In genomic region chr11:63944987-63945386, GRCh38 we compare ENCODE assay signal across 11 cellular contexts. TPM values are rescaled to one million over a fixed set of nuclear protein-coding genes. Genes with fewer than 3 reads are reported as not detected.
A peak's percentile ranks its signal among the peaks of the same experiment; 100 is the strongest.
DNase-seq lines count a peak whose midpoint lies in the region; ATAC-seq and TF ChIP-seq lines count a peak whose summit lies in the region.
"Had no signal": no experiment of that assay in that cellular context is flagged by ENCODE, and none has a peak within 500 bp of the region (broad histone marks: within the 10 kb centered on the region; RNA-seq: fewer than 3 reads in every experiment).

No MANE protein-coding gene starts in this region.

- TF ChIP-seq POLR2A in erythroblast (IDR thresholded peaks at IDR 0.05; ENCODE audit: low read length) = no peak

- no peak overlapping the region for H3K4me3 ChIP-seq in LNCaP clone FGC (ENCODE audit: low read depth, low read length)
- H3K4me3 ChIP-seq in mucosa of descending colon = no peak overlapping the region
- no peak overlapping the region for H3K4me3 ChIP-seq in thoracic aorta

- peak; percentile 75 for ATAC-seq in mucosa of descending colon
- ATAC-seq in thoracic aorta (ENCODE audit: insufficient number of reproducible peaks, low FRiP score, low read depth) = no peak
- ATAC-seq in GM18868 (IDR thresholded peaks at IDR 0.05; ENCODE audit: unreplicated experiment) = no peak
- no peak for ATAC-seq in HG03442 (IDR thresholded peaks at IDR 0.05; ENCODE audit: unreplicated experiment)

- no peaks in the 10 kb centered on the region for H3K9me3 ChIP-seq in mucosa of descending colon
- H3K9me3 ChIP-seq in thoracic aorta = no peaks in the 10 kb centered on the region

- H3K27ac ChIP-seq in thoracic aorta = peak overlapping the region; percentile 63 to 76

- H3K4me1 ChIP-seq in mucosa of descending colon (ENCODE audit: low read depth) (peaks cover 10% of the 10 kb centered on the region), thoracic aorta (ENCODE audit: control insufficient read depth in 1 of 2, low read depth in 2 of 2) (peaks cover 4 to 27% of the 10 kb centered on the region in 2 donors)

- TF ChIP-seq CTCF in LNCaP clone FGC (IDR thresholded peaks at IDR 0.05; ENCODE audit: control insufficient read depth, extremely low read depth, insufficient read depth) (no peak), mucosa of descending colon (IDR thresholded peaks at IDR 0.05) (no peak), thoracic aorta (IDR thresholded peaks at IDR 0.05) (no peak)

- no peaks in the 10 kb centered on the region for H3K36me3 ChIP-seq in mucosa of descending colon (ENCODE audit: low read depth)
- H3K36me3 ChIP-seq in thoracic aorta = no peaks in the 10 kb centered on the region

- DNase-seq in LNCaP clone FGC (ENCODE audit: low read depth) (peak; percentile 26), erythroblast (lab: John Stamatoyannopoulos, UW) (peak; percentile 85 to 89), mucosa of descending colon (peak in 1 of 3 donors; percentile 36), thoracic aorta (ENCODE audit: low spot score) (peak; percentile 12), kidney tubule cell (ENCODE audit: low spot score) (no peak), retina (no peak)
- DNase-seq: central memory CD4-positive, alpha-beta T cell; DND-41; T-helper 2 cell had no signal

- intact Hi-C loops in mucosa of descending colon (cut with DNase I, micrococcal nuclease) = loop anchor here (2.0 to 5.0 kb wide), 2 partner anchors 108 kb away; partner anchors contain the start of gene MARK2 (in 1 of the 2)

- no peaks in the 10 kb centered on the region for H3K27me3 ChIP-seq in thoracic aorta (replicated peaks; ENCODE audit: insufficient read depth)

RNA-seq across cellular contexts. Expression of gene NAA40, which starts 6.2 kb away (rescaled TPM):
- total RNA-seq in mucosa of descending colon (10 to 100 TPM; 18.7 to 43.6 (median 23.4) TPM), thoracic aorta (10 to 100 TPM; 15.5 to 20.6 TPM)

RNA-seq across cellular contexts. Expression of gene RCOR2, which starts 28.0 kb away (rescaled TPM):
- total RNA-seq in mucosa of descending colon = 1 to 10 TPM; 1.2 to 3.7 (median 1.6) TPM
- total RNA-seq in thoracic aorta = 1 to 10 TPM; 1.4 to 3.8 TPM

RNA-seq across cellular contexts. Expression of gene COX8A, which starts 29.4 kb away (rescaled TPM):
- total RNA-seq in mucosa of descending colon (100 to 1,000 TPM; 412 to 707 (median 630) TPM), thoracic aorta (100 to 1,000 TPM; 178 to 469 TPM)

RNA-seq across cellular contexts. Expression of gene OTUB1, which starts 41.3 kb away (rescaled TPM):
- 10 to 100 TPM; 60.1 to 70.3 (median 64.1) TPM for total RNA-seq in mucosa of descending colon
- 10 to 100 TPM; 37.7 to 85.6 TPM for total RNA-seq in thoracic aorta

Comparison
In these comparisons a context has a peak if more than half of its experiments do, and no peak if none do; other contexts are left out.
1. DNase-seq: peak in LNCaP clone FGC (single experiment), erythroblast (2 of 2) and thoracic aorta (single experiment); none in kidney tubule cell (single experiment) and retina (single experiment).